14 cellular contexts compared by ENCODE assay signal in genomic region chr3:67461667-67462142, GRCh38.
A peak's percentile ranks its signal among the peaks of the same experiment; 100 is the strongest.
DNase-seq lines count a peak whose midpoint lies in the region; ATAC-seq and TF ChIP-seq lines count a peak whose summit lies in the region.
"Had no signal": no experiment of that assay in that cellular context is flagged by ENCODE, and none has a peak within 500 bp of the region (broad histone marks: within the 10 kb centered on the region; RNA-seq: fewer than 3 reads in every experiment).

No MANE protein-coding gene starts in this region.

- H3K27ac Mint-ChIP-seq in activated T-cell treated with anti-CD3 and anti-CD28 coated beads, Interleukin-2, amount 50 U/mL, for 24 hours: peak overlapping the region; percentile 34
- H3K27ac Mint-ChIP-seq: activated B cell treated with CpG ODN at 0.5 μM for 24 hours; activated T-helper 2 cell treated with anti-CD3 and anti-CD28 coated beads, Interferon-gamma antibody, Interleukin-2, Interleukin-4, amounts not matched to agents 10 μg/mL and 5 μg/mL and 100 μg/mL, durations not matched to agents 14 hours and 24 hours and 36 hours had no signal

- no peaks in the 10 kb centered on the region for H3K27me3 Mint-ChIP-seq in activated T-cell treated with anti-CD3 and anti-CD28 coated beads, Interleukin-2, amount 50 U/mL, for 24 hours
- H3K27me3 Mint-ChIP-seq: activated B cell treated with CpG ODN at 0.5 μM for 24 hours had no signal

- ATAC-seq in HG03095 (IDR thresholded peaks at IDR 0.05; ENCODE audit: unreplicated experiment) (no peak), Right ventricle myocardium superior (ENCODE audit: poor library complexity) (no peak)

- H3K36me3 Mint-ChIP-seq in activated T-cell treated with anti-CD3 and anti-CD28 coated beads, Interleukin-2, amount 50 U/mL, for 24 hours (ENCODE audit: low read depth): peaks cover 70% of the 10 kb centered on the region

- intact Hi-C loops in Right ventricle myocardium superior (cut with DNase I): no loop called here

- TF ChIP-seq CTCF in choroid plexus epithelial cell (conservative IDR thresholded peaks at IDR 0.05; ENCODE audit: low read depth, low read length): no peak

- no peak overlapping the region for H3K4me3 Mint-ChIP-seq in activated T-cell treated with anti-CD3 and anti-CD28 coated beads, Interleukin-2, amount 50 U/mL, for 24 hours
- H3K4me3 Mint-ChIP-seq: activated B cell treated with CpG ODN at 0.5 μM for 24 hours had no signal

- H3K9me3 Mint-ChIP-seq in activated T-cell treated with anti-CD3 and anti-CD28 coated beads, Interleukin-2, amount 50 U/mL, for 24 hours: no peaks in the 10 kb centered on the region
- H3K9me3 Mint-ChIP-seq: activated B cell treated with CpG ODN at 0.5 μM for 24 hours; activated T-helper 2 cell treated with anti-CD3 and anti-CD28 coated beads, Interferon-gamma antibody, Interleukin-2, Interleukin-4, amounts not matched to agents 10 μg/mL and 5 μg/mL and 100 μg/mL, durations not matched to agents 14 hours and 24 hours and 36 hours had no signal

- H3K4me3 ChIP-seq in choroid plexus epithelial cell (ENCODE audit: low read depth, low read length): no peak overlapping the region
- H3K4me3 ChIP-seq: hepatocyte had no signal

- DNase-seq in activated T-cell treated with anti-CD3 and anti-CD28 coated beads, Interleukin-2, amount 50 U/mL, for 24 hours: no peak
- no peak for DNase-seq in activated T-cell treated with anti-CD3 and anti-CD28 coated beads, Interleukin-2, amount 50 U/mL, for 1 hour
- DNase-seq in NCI-H446 treated with DMSO at 0.1 percent for 48 hours (lab: John Stamatoyannopoulos, UW) (peak; percentile 81), choroid plexus epithelial cell (ENCODE audit: low read depth) (peak; percentile 57), pulmonary artery endothelial cell (ENCODE audit: low read depth, low spot score) (peak; percentile 17), NK-92 (lab: John Stamatoyannopoulos, UW; ENCODE audit: unreplicated experiment) (no peak), Right ventricle myocardium superior (no peak)
- DNase-seq: activated B cell treated with CpG ODN at 0.5 μM for 24 hours, mesendoderm, NCI-H2081 treated with DMSO at 0.1 percent for 48 hours, SHP77 had no signal

- peaks cover 19% of the 10 kb centered on the region for H3K4me1 Mint-ChIP-seq in activated T-cell treated with anti-CD3 and anti-CD28 coated beads, Interleukin-2, amount 50 U/mL, for 24 hours (ENCODE audit: low read depth)
- H3K4me1 Mint-ChIP-seq: activated B cell treated with CpG ODN at 0.5 μM for 24 hours had no signal

Comparison
In these comparisons a context has a peak if more than half of its experiments do, and no peak if none do; other contexts are left out.
1. DNase-seq: peak in NCI-H446 treated with DMSO at 0.1 percent for 48 hours (single experiment), choroid plexus epithelial cell (single experiment) and pulmonary artery endothelial cell (single experiment); none in activated T-cell treated with anti-CD3 and anti-CD28 coated beads, Interleukin-2, amount 50 U/mL, for 24 hours (single experiment), activated T-cell treated with anti-CD3 and anti-CD28 coated beads, Interleukin-2, amount 50 U/mL, for 1 hour (single experiment), NK-92 (single experiment) and Right ventricle myocardium superior (single experiment).